ENCODE assay signal across 20 cellular contexts in the genomic region with DNA sequence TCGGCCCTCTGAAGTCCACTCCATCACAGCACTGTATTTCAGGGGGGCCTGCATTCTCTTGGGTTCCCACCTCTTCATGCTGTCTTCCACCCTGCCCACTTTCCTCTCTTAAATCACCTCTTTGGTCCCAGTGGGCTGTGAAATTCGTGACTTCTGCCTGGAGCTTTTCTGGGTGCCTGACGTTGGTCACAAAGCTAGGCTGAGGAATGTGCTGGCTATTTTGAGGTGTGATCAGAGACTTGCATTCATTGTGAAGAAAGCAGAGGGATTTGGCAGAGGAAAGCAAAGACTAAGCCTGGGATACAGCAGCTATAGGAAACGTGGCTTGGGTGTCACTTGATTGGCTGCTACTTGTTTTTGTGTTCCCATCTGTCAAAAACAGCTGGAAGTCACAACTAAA.
"Had no signal": no experiment of that assay in that cellular context is flagged by ENCODE, and none has a peak within 500 bp of the region (broad histone marks: within the 10 kb centered on the region; RNA-seq: fewer than 3 reads in every experiment).

No MANE protein-coding gene starts in this region.

- H3K27me3 ChIP-seq: esophagus squamous epithelium, spleen, transverse colon had no signal

- DNase-seq: activated B cell treated with CpG ODN at 0.5 μM for 24 hours; activated CD4-positive, alpha-beta T cell treated with anti-CD3 and anti-CD28 coated beads, Interleukin-2, amount 50 U/mL, for 1 hour; activated CD8-positive, alpha-beta memory T cell treated with anti-CD3 and anti-CD28 coated beads, Interleukin-2, amount 10 ng/mL, durations not matched to agents 7 days and 5 days; activated CD8-positive, alpha-beta T cell treated with anti-CD3 and anti-CD28 coated beads, Interleukin-2, amount 10 ng/mL, durations not matched to agents 7 days and 5 days; activated T-cell treated with anti-CD3 and anti-CD28 coated beads, Interleukin-2, amount 50 U/mL, for 48 hours; dermis blood vessel endothelial cell; effector CD4-positive, alpha-beta T cell; esophagus squamous epithelium; foreskin melanocyte; left cardiac atrium; natural killer cell; right cardiac atrium; spleen; stimulated activated naive CD4-positive, alpha-beta T cell; transverse colon had no signal

- H3K36me3 Mint-ChIP-seq: activated CD8-positive, alpha-beta memory T cell treated with anti-CD3 and anti-CD28 coated beads, Interleukin-2, amount 10 ng/mL, durations not matched to agents 7 days and 5 days; activated naive CD4-positive, alpha-beta T cell treated with anti-CD3 and anti-CD28 coated beads, Interleukin-2, amount 50 U/mL, for 72 hours; memory B cell; natural killer cell had no signal

- ATAC-seq: activated CD8-positive, alpha-beta memory T cell treated with anti-CD3 and anti-CD28 coated beads, Interleukin-2, amount 10 ng/mL, durations not matched to agents 7 days and 5 days; activated CD8-positive, alpha-beta T cell treated with anti-CD3 and anti-CD28 coated beads, Interleukin-2, amount 10 ng/mL, durations not matched to agents 7 days and 5 days; activated naive CD4-positive, alpha-beta T cell treated with anti-CD3 and anti-CD28 coated beads, Interleukin-2, amount 50 U/mL, for 72 hours; left cardiac atrium; natural killer cell; right cardiac atrium had no signal

- H3K27ac ChIP-seq: epithelial cell of prostate, esophagus squamous epithelium, spleen, transverse colon had no signal

- H3K27me3 Mint-ChIP-seq: activated B cell treated with CpG ODN at 0.5 μM for 24 hours; activated CD8-positive, alpha-beta memory T cell treated with anti-CD3 and anti-CD28 coated beads, Interleukin-2, amount 10 ng/mL, durations not matched to agents 7 days and 5 days had no signal

- H3K4me3 Mint-ChIP-seq: activated CD8-positive, alpha-beta memory T cell treated with anti-CD3 and anti-CD28 coated beads, Interleukin-2, amount 10 ng/mL, durations not matched to agents 7 days and 5 days; activated CD8-positive, alpha-beta T cell treated with anti-CD3 and anti-CD28 coated beads, Interleukin-2, amount 10 ng/mL, durations not matched to agents 7 days and 5 days; memory B cell; natural killer cell; T-helper 2 cell treated with Interferon-gamma antibody and Interleukin-4, amounts not matched to agents 5 μg/mL and 100 μg/mL, for 36 hours had no signal

- H3K36me3 ChIP-seq: esophagus squamous epithelium, spleen, transverse colon had no signal

- H3K4me3 ChIP-seq: esophagus squamous epithelium, spleen, transverse colon had no signal

- H3K9me3 ChIP-seq: esophagus squamous epithelium, spleen, transverse colon had no signal

- H3K27ac Mint-ChIP-seq: activated CD8-positive, alpha-beta memory T cell treated with anti-CD3 and anti-CD28 coated beads, Interleukin-2, amount 10 ng/mL, durations not matched to agents 7 days and 5 days; activated CD8-positive, alpha-beta T cell treated with anti-CD3 and anti-CD28 coated beads, Interleukin-2, amount 10 ng/mL, durations not matched to agents 7 days and 5 days; activated naive CD4-positive, alpha-beta T cell treated with anti-CD3 and anti-CD28 coated beads, Interleukin-2, amount 50 U/mL, for 72 hours; activated T-helper 2 cell treated with anti-CD3 and anti-CD28 coated beads, Interferon-gamma antibody, Interleukin-2, Interleukin-4, amounts not matched to agents 10 μg/mL and 5 μg/mL and 100 μg/mL, durations not matched to agents 14 hours and 24 hours and 36 hours; memory B cell; natural killer cell; T-helper 2 cell treated with Interferon-gamma antibody and Interleukin-4, amounts not matched to agents 5 μg/mL and 100 μg/mL, for 36 hours had no signal

- H3K9me3 Mint-ChIP-seq: activated B cell treated with CpG ODN at 0.5 μM for 24 hours; activated naive CD4-positive, alpha-beta T cell treated with anti-CD3 and anti-CD28 coated beads, Interleukin-2, amount 50 U/mL, for 72 hours; activated T-helper 2 cell treated with anti-CD3 and anti-CD28 coated beads, Interferon-gamma antibody, Interleukin-2, Interleukin-4, amounts not matched to agents 10 μg/mL and 5 μg/mL and 100 μg/mL, durations not matched to agents 14 hours and 24 hours and 36 hours; memory B cell; natural killer cell; T-helper 2 cell treated with Interferon-gamma antibody and Interleukin-4, amounts not matched to agents 5 μg/mL and 100 μg/mL, for 36 hours had no signal

- H3K4me1 ChIP-seq: esophagus squamous epithelium, transverse colon had no signal
